1 cellular context compared by ENCODE assay signal in the genomic region with DNA sequence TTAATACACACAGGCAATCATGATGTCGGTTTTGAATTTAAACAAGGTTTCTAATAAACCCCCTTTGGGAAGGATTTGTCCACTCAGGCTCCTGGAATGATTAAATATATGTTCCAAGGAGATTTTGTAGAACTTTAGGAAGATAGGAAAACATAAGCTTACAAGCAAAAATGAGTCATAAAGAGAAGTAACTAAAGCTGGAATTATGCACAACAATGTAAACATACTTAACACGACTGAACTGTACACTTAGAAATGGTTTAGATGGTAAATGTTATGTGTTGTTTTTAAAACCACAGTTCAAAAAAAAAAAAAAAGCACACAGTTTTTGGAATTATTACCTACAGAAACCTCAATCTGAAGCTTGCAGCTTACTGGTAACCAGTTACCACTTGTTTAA.
TF ChIP-seq lines count a peak whose summit lies in the region.

No MANE protein-coding gene starts in this region.

TF ChIP-seq in endothelial cell of umbilical vein, 7 proteins besides CTCF, POLR2A, EP300 and RAD21 (continued from another document):
- TF ChIP-seq MAX (IDR thresholded peaks at IDR 0.05; ENCODE audit: insufficient read depth, insufficient read length) = no peak
- TF ChIP-seq MYC (IDR thresholded peaks at IDR 0.05; ENCODE audit: low read depth, low read length) = no peak
- no peak for TF ChIP-seq JUN (IDR thresholded peaks at IDR 0.05; ENCODE audit: borderline replicate concordance, insufficient read depth, insufficient read length, low read depth)
- TF ChIP-seq POLR2AphosphoS5 (IDR thresholded peaks at IDR 0.05; ENCODE audit: insufficient read depth, low read depth, low read length) = no peak
TF ChIP-seq in endothelial cell of umbilical vein: peak in this region for 0.
